ENCODE assay signal across 1 cellular context in genomic region chr7:87059525-87060287, GRCh38.
TF ChIP-seq lines count a peak whose summit lies in the region.

ELAPOR2 (minus strand) TSS chr7:87059654; CDS start chr7:87059513, 141 bp downstream.

TF ChIP-seq in GM12878, 131 proteins besides CTCF, POLR2A, EP300 and RAD21 (continued from another document):
- TF ChIP-seq ZBTB33 (IDR thresholded peaks at IDR 0.05), result no peak
- peak in 1 of 2 experiments; percentile 93; a peak in 2 of 3 replicates for TF ChIP-seq EGR1 (IDR thresholded peaks at IDR 0.05; ENCODE audit: borderline replicate concordance in 1 of 2, low read depth in 2 of 2, low read length in 2 of 2)
- 0 out of 4 replicates have a peak, but pooled peaks of 1 of the 2 experiments have one; percentile 25 for TF ChIP-seq BHLHE40 (IDR thresholded peaks at IDR 0.05; ENCODE audit: borderline replicate concordance in 1 of 2, low read depth in 2 of 2, low read length in 1 of 2)
- no peak for TF ChIP-seq IRF5 (IDR thresholded peaks at IDR 0.05; ENCODE audit: borderline replicate concordance)
